ENCODE assay signal across 11 cellular contexts in genomic region chr2:37322368-37322767, GRCh38. TPM values are rescaled to one million over a fixed set of nuclear protein-coding genes. Genes with fewer than 3 reads are reported as not detected.
A peak's percentile ranks its signal among the peaks of the same experiment; 100 is the strongest.
DNase-seq lines count a peak whose midpoint lies in the region; ATAC-seq and TF ChIP-seq lines count a peak whose summit lies in the region.
"Had no signal": no experiment of that assay in that cellular context is flagged by ENCODE, and none has a peak within 500 bp of the region (broad histone marks: within the 10 kb centered on the region; RNA-seq: fewer than 3 reads in every experiment).

No MANE protein-coding gene starts in this region.

- no peak overlapping the region for H3K9ac ChIP-seq in iPS-18a (ENCODE audit: low read length)

- no peak overlapping the region for H3K27ac ChIP-seq in iPS-18a (ENCODE audit: low read length)
- peak overlapping the region in 1 of 2 donors; percentile 93 for H3K27ac ChIP-seq in thoracic aorta
- H3K27ac ChIP-seq: SJSA1 had no signal

- POLR2A ChIA-PET in T-cell (lab: Charles Lee) = interaction anchor here (0.6 to 1.8 kb wide), 5 partner anchors 12 to 303 kb away, joined by 3 to 5 read pairs (median 3); no protein-coding TSS in a partner anchor

- H3K27me3 Mint-ChIP-seq in activated T-cell treated with anti-CD3 and anti-CD28 coated beads, Interleukin-2, amount 50 U/mL, for 24 hours = peaks cover 16% of the 10 kb centered on the region
- peaks cover 0 to 12% of the 10 kb centered on the region in 2 donors for H3K27me3 Mint-ChIP-seq in T-cell

- H3K27me3 ChIP-seq in iPS-18a (ENCODE audit: control insufficient read depth, insufficient read depth, low read length) (peaks cover 20% of the 10 kb centered on the region), thoracic aorta (replicated peaks; ENCODE audit: insufficient read depth) (no peaks in the 10 kb centered on the region)
- H3K27me3 ChIP-seq: SJSA1 had no signal

- H3K9me3 Mint-ChIP-seq in activated T-cell treated with anti-CD3 and anti-CD28 coated beads, Interleukin-2, amount 50 U/mL, for 24 hours = no peaks in the 10 kb centered on the region
- no peaks in the 10 kb centered on the region for H3K9me3 Mint-ChIP-seq in T-cell
- H3K9me3 Mint-ChIP-seq: activated naive CD4-positive, alpha-beta T cell treated with anti-CD3 and anti-CD28 coated beads for 36 hours had no signal

- H3K9me3 ChIP-seq in iPS-18a (ENCODE audit: control insufficient read depth, low read depth, low read length) = no peaks in the 10 kb centered on the region
- no peaks in the 10 kb centered on the region for H3K9me3 ChIP-seq in thoracic aorta
- H3K9me3 ChIP-seq: SJSA1 had no signal

- no peak for TF ChIP-seq CTCF in thoracic aorta (IDR thresholded peaks at IDR 0.05)

- H3K4me1 ChIP-seq in iPS-18a (ENCODE audit: control insufficient read depth, low read depth, low read length) = peaks cover 22% of the 10 kb centered on the region
- H3K4me1 ChIP-seq in thoracic aorta (ENCODE audit: control insufficient read depth in 1 of 2, low read depth in 2 of 2) = peaks cover 39 to 62% of the 10 kb centered on the region in 2 donors

- no peak for ATAC-seq in T-cell (replicated peaks in 1 of 4)
- no peak for ATAC-seq in thoracic aorta (ENCODE audit: insufficient number of reproducible peaks, low FRiP score, low read depth)
- ATAC-seq in GM18861 (IDR thresholded peaks at IDR 0.05; ENCODE audit: unreplicated experiment) = no peak

- H3K4me3 ChIP-seq in iPS-18a (ENCODE audit: low read length) (peak overlapping the region; percentile 86), thoracic aorta (peak overlapping the region; percentile 81)

- H3K36me3 Mint-ChIP-seq in activated T-cell treated with anti-CD3 and anti-CD28 coated beads, Interleukin-2, amount 50 U/mL, for 24 hours (ENCODE audit: low read depth) = peaks cover 39% of the 10 kb centered on the region
- peaks cover 5% of the 10 kb centered on the region for H3K36me3 Mint-ChIP-seq in T-cell

- H3K4me1 Mint-ChIP-seq in activated T-cell treated with anti-CD3 and anti-CD28 coated beads, Interleukin-2, amount 50 U/mL, for 24 hours (ENCODE audit: low read depth) = peaks cover 66% of the 10 kb centered on the region
- H3K4me1 Mint-ChIP-seq in T-cell = peaks cover 60 to 68% (median 63%) of the 10 kb centered on the region in 3 donors

- peak overlapping the region; percentile 76 for H3K27ac Mint-ChIP-seq in activated T-cell treated with anti-CD3 and anti-CD28 coated beads, Interleukin-2, amount 50 U/mL, for 24 hours
- H3K27ac Mint-ChIP-seq in T-cell = peak overlapping the region in 1 of 2 donors; percentile 52
- H3K27ac Mint-ChIP-seq: activated naive CD4-positive, alpha-beta T cell treated with anti-CD3 and anti-CD28 coated beads for 36 hours had no signal

- no peak for DNase-seq in activated T-cell treated with anti-CD3 and anti-CD28 coated beads, Interleukin-2, amount 50 U/mL, for 24 hours
- no peak for DNase-seq in activated T-cell treated with anti-CD3 and anti-CD28 coated beads, Interleukin-2, amount 50 U/mL, for 1 hour
- DNase-seq in T-cell = no peak
- DNase-seq in thoracic aorta (ENCODE audit: low spot score) = no peak
- no peak for DNase-seq in NCI-H1105 (lab: John Stamatoyannopoulos, UW)
- DNase-seq in activated CD4-positive, alpha-beta T cell treated with anti-CD3 and anti-CD28 coated beads for 1 hour = no peak
- DNase-seq: activated naive CD4-positive, alpha-beta T cell treated with anti-CD3 and anti-CD28 coated beads for 36 hours; stimulated activated CD4-positive, alpha-beta T cell treated with anti-CD3 and anti-CD28 coated beads, Interleukin-2, amount 100 ng/mL, for 24 hours had no signal

- peak overlapping the region; percentile 93 for H3K4me3 Mint-ChIP-seq in activated T-cell treated with anti-CD3 and anti-CD28 coated beads, Interleukin-2, amount 50 U/mL, for 24 hours
- H3K4me3 Mint-ChIP-seq in T-cell = peak overlapping the region in 2 of 3 donors; percentile 17 to 37

- CTCF ChIA-PET in T-cell (lab: Charles Lee) = interaction anchor here in 1 of 2 donors (0.9 to 1.0 kb wide), 2 partner anchors 16 to 32 kb away, joined by 3 read pairs; no protein-coding TSS in a partner anchor

- H3K36me3 ChIP-seq in iPS-18a (ENCODE audit: control insufficient read depth, low read depth, low read length) (peaks cover 4% of the 10 kb centered on the region), thoracic aorta (no peaks in the 10 kb centered on the region)

RNA-seq across cellular contexts. Expression of gene PRKD3, which starts 2.3 kb away (rescaled TPM):
- 10 to 100 TPM; 30.6 to 45.5 (median 36.9) TPM for total RNA-seq in T-cell
- total RNA-seq in thoracic aorta = 10 to 100 TPM; 46.8 to 78.4 TPM

RNA-seq across cellular contexts. Expression of gene QPCT, which starts 22.1 kb away (rescaled TPM):
- total RNA-seq in T-cell (1 to 10 TPM in 3 of 5 donors, not detected in 2; 1.1 to 3.1 (median 1.5) TPM), thoracic aorta (1 to 10 TPM; 5.0 to 6.8 TPM)
